23 cellular contexts compared by ENCODE assay signal in the genomic region with DNA sequence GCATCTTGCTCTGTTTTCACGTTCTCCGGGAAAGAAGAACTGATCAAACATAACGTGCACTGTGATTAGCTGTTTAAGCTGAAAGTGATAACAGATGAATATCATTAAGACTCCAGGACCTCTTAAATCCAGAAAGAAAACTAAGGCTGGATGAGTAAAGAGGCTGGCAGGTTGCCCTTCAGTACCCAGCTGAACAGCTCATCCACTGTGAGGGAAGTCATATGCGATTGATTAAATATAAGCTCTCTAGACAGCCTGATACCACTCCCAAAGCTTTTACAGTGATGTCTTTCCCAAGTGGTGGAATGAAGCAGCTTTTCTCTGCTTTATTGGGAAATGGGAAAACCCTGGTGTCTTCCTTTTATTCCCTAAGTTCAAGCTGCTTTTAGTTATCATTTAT.
DNase-seq lines count a peak whose midpoint lies in the region; FAIRE-seq and TF ChIP-seq lines count a peak whose summit lies in the region.
"Had no signal": no experiment of that assay in that cellular context is flagged by ENCODE, and none has a peak within 500 bp of the region (broad histone marks: within the 10 kb centered on the region; RNA-seq: fewer than 3 reads in every experiment).

No MANE protein-coding gene starts in this region.

- no peak overlapping the region for H3K18ac ChIP-seq in neuronal stem cell (ENCODE audit: low read length)

- H2BK5ac ChIP-seq in neuronal stem cell (ENCODE audit: low read length) = no peak overlapping the region

- no peaks in the 10 kb centered on the region for H3K9me3 ChIP-seq in neuronal stem cell (replicated peaks in 1 of 2; ENCODE audit: control insufficient read depth in 2 of 2, insufficient read depth in 1 of 2, low read depth in 1 of 2, low read length in 2 of 2)
- H3K9me3 ChIP-seq: ascending aorta, lower lobe of right lung, upper lobe of right lung had no signal

- H2BK15ac ChIP-seq in neuronal stem cell (ENCODE audit: low read length) = no peak overlapping the region

- FAIRE-seq in GM19239 (lab: Jason Lieb, UNC) = no peak
- FAIRE-seq: GM12892 had no signal

- no peak overlapping the region for H2BK120ac ChIP-seq in neuronal stem cell (ENCODE audit: low read depth, low read length)

- no peak overlapping the region for H3K9ac ChIP-seq in neuronal stem cell (ENCODE audit: low read depth, low read length, poor library complexity)

- no peak overlapping the region for H2AFZ ChIP-seq in neuronal stem cell (ENCODE audit: low read length)

- no peak overlapping the region for H3K4me2 ChIP-seq in neuronal stem cell (ENCODE audit: insufficient read depth, low read length, poor library complexity, severe bottlenecking)

- H3K27ac ChIP-seq in neuronal stem cell (replicated peaks; ENCODE audit: low read length) = no peak overlapping the region
- H3K27ac ChIP-seq: ascending aorta, dorsolateral prefrontal cortex, lower lobe of right lung, upper lobe of right lung, VCaP had no signal

- H3K4me3 ChIP-seq in cardiac fibroblast (replicated peaks in 1 of 2; ENCODE audit: low read depth in 2 of 2, low read length in 2 of 2) (no peak overlapping the region), neuronal stem cell (ENCODE audit: low read length in 2 of 2) (no peak overlapping the region)
- H3K4me3 ChIP-seq: ascending aorta, lower lobe of right lung, upper lobe of right lung had no signal

- H3K4me1 ChIP-seq in neuronal stem cell (ENCODE audit: control insufficient read depth in 2 of 2, insufficient read depth in 1 of 2, low read depth in 1 of 2, low read length in 2 of 2) = peaks cover 9 to 30% of the 10 kb centered on the region in 2 donors
- H3K4me1 ChIP-seq: ascending aorta, lower lobe of right lung, upper lobe of right lung had no signal

- no peaks in the 10 kb centered on the region for H3K27me3 ChIP-seq in neuronal stem cell (ENCODE audit: control insufficient read depth in 3 of 3, insufficient read depth in 3 of 3, low read depth in 1 of 3, low read length in 3 of 3)
- H3K27me3 ChIP-seq: ascending aorta, dorsolateral prefrontal cortex, upper lobe of right lung had no signal

- no peak overlapping the region for H4K91ac ChIP-seq in neuronal stem cell (ENCODE audit: low read depth, low read length, poor library complexity)

- TF ChIP-seq CTCF in cardiac fibroblast (IDR thresholded peaks at IDR 0.05; ENCODE audit: low read depth, low read length) = no peak

- H4K8ac ChIP-seq in neuronal stem cell (ENCODE audit: low read depth, low read length) = no peak overlapping the region

- H3K79me1 ChIP-seq in neuronal stem cell (ENCODE audit: low read depth, low read length) = no peaks in the 10 kb centered on the region

- H3K23ac ChIP-seq in neuronal stem cell (ENCODE audit: low read depth, low read length, poor library complexity) = no peak overlapping the region

- H3K14ac ChIP-seq in neuronal stem cell (ENCODE audit: low read length) = no peak overlapping the region

- no peaks in the 10 kb centered on the region for H3K36me3 ChIP-seq in neuronal stem cell (replicated peaks in 1 of 2; ENCODE audit: control insufficient read depth in 2 of 2, insufficient read depth in 2 of 2, low read length in 2 of 2)
- H3K36me3 ChIP-seq: ascending aorta, lower lobe of right lung, upper lobe of right lung had no signal

- WGBS in neuronal stem cell (ENCODE audit: extremely low coverage in 2 of 2, insufficient read length in 2 of 2, insufficient replicate concordance in 1 of 2), 2 donors = no CpG with 5 or more reads among the region's 4 CpGs

- DNase-seq in AG20443 (ENCODE audit: low spot score) (peak; percentile 82), LHCN-M2 (ENCODE audit: low read depth) (peak; percentile 42), cardiac fibroblast (ENCODE audit: low read depth in 2 of 2) (peak; percentile 15 to 28), pons (ENCODE audit: low spot score) (peak; percentile 13), middle frontal gyrus (ENCODE audit: extremely low spot score, low spot score) (no peak), neuronal stem cell (ENCODE audit: low spot score) (no peak), GM19239 (ENCODE audit: insufficient read length, low spot score) (no peak)
- DNase-seq in stimulated activated CD8-positive, alpha-beta memory T cell treated with anti-CD3 and anti-CD28 coated beads, Interleukin-4, amount 100 ng/mL, for 48 hours = no peak
- DNase-seq: CD4-positive, CD25-positive, alpha-beta regulatory T cell; dorsolateral prefrontal cortex; foreskin melanocyte; KG1; lower lobe of right lung; NCI-H146; NCI-H446 treated with DMSO at 0.1 percent for 48 hours; nephron progenitor cell; right cardiac atrium; stimulated activated naive CD4-positive, alpha-beta T cell treated with Interleukin-2 at 50 U/mL for 16 hours; SW 1271; upper lobe of right lung had no signal

- H2BK12ac ChIP-seq in neuronal stem cell (ENCODE audit: low read length) = no peak overlapping the region

- no peak overlapping the region for H2AK5ac ChIP-seq in neuronal stem cell (ENCODE audit: low read depth, low read length)

- no peak overlapping the region for H3K4ac ChIP-seq in neuronal stem cell (ENCODE audit: low read length)

Comparison
In these comparisons a context has a peak if more than half of its experiments do, and no peak if none do; other contexts are left out.
1. DNase-seq: peak in AG20443 (single experiment), LHCN-M2 (single experiment), cardiac fibroblast (2 of 2) and pons (single experiment); none in stimulated activated CD8-positive, alpha-beta memory T cell treated with anti-CD3 and anti-CD28 coated beads, Interleukin-4, amount 100 ng/mL, for 48 hours (single experiment), middle frontal gyrus (single experiment), neuronal stem cell (single experiment) and GM19239 (single experiment).